ENCODE assay signal across 21 cellular contexts in genomic region chr6:111469543-111469942, GRCh38. TPM values are rescaled to one million over a fixed set of nuclear protein-coding genes. Genes with fewer than 3 reads are reported as not detected.
DNase-seq lines count a peak whose midpoint lies in the region; ATAC-seq, FAIRE-seq and TF ChIP-seq lines count a peak whose summit lies in the region.
"Had no signal": no experiment of that assay in that cellular context is flagged by ENCODE, and none has a peak within 500 bp of the region (broad histone marks: within the 10 kb centered on the region; RNA-seq: fewer than 3 reads in every experiment).

No MANE protein-coding gene starts in this region.

- TF ChIP-seq CTCF in GM12878 (IDR thresholded peaks at IDR 0.05 in 2 of 3, conservative IDR thresholded peaks at IDR 0.05 in 1 of 3; ENCODE audit: control insufficient read depth in 2 of 3, extremely low read depth in 1 of 3, insufficient read depth in 1 of 3, low read depth in 3 of 3, low read length in 3 of 3): no peak
- no peak for TF ChIP-seq CTCF in smooth muscle cell (IDR thresholded peaks at IDR 0.05; ENCODE audit: borderline replicate concordance, insufficient read depth, poor library complexity, severe bottlenecking)

- H2AFZ ChIP-seq in GM12878 (ENCODE audit: control insufficient read depth, low read depth, low read length): no peak overlapping the region
- no peak overlapping the region for H2AFZ ChIP-seq in smooth muscle cell (ENCODE audit: low read depth)

- H3K9ac ChIP-seq in GM12878 (ENCODE audit: control insufficient read depth, insufficient read depth, low read length) (no peak overlapping the region), smooth muscle cell (ENCODE audit: low read depth) (no peak overlapping the region)
- H3K9ac ChIP-seq: BLaER1, KMS-11 had no signal

- TF ChIP-seq POLR2A in GM12878 (IDR thresholded peaks at IDR 0.05; ENCODE audit: low read depth, low read length): no peak

- H3K9me3 ChIP-seq in GM12878 (replicated peaks; ENCODE audit: control insufficient read depth, insufficient read depth, low read length) (no peaks in the 10 kb centered on the region), smooth muscle cell (replicated peaks; ENCODE audit: low read depth) (no peaks in the 10 kb centered on the region)
- H3K9me3 ChIP-seq: BLaER1, upper lobe of right lung had no signal

- CTCF ChIA-PET in GM12878 (lab: Yijun Ruan, JAX): interaction anchor here (0.9 kb wide), 1 partner anchor 12 kb away, joined by 3 read pairs; no protein-coding TSS in a partner anchor

- DNase-seq in NCI-H1105 (lab: John Stamatoyannopoulos, UW): peak; percentile 47
- no peak for DNase-seq in NCI-H1105 treated with DMSO at 0.1 percent for 48 hours (lab: John Stamatoyannopoulos, UW)
- DNase-seq in GM12878 (ENCODE audit: low read depth, low spot score): no peak
- DNase-seq in left colon: no peak
- DNase-seq in smooth muscle cell (lab: John Stamatoyannopoulos, UW; ENCODE audit: unreplicated experiment): no peak
- DNase-seq in NCI-H2171 treated with DMSO at 0.1 percent for 48 hours (lab: John Stamatoyannopoulos, UW): no peak
- no peak for DNase-seq in activated naive CD4-positive, alpha-beta T cell treated with anti-CD3 and anti-CD28 coated beads, Interleukin-2, amount 50 U/mL, for 72 hours (ENCODE audit: low spot score in 2 of 2)
- DNase-seq in stimulated activated naive CD4-positive, alpha-beta T cell treated with Interleukin-2 at 50 U/mL for 16 hours (lab: John Stamatoyannopoulos, UW): no peak
- DNase-seq: activated CD4-positive, alpha-beta T cell treated with anti-CD3 and anti-CD28 coated beads for 1 hour; activated gamma-delta T cell treated with Interleukin-2 at 50 U/mL for 16 hours; natural killer cell; NCI-H1092; stimulated activated CD4-positive, alpha-beta T cell treated with anti-CD3 and anti-CD28 coated beads, Interleukin-12 subunit alpha, Interleukin-12 subunit beta, amount 100 ng/mL, for 4 hours; T1000; upper lobe of right lung had no signal

- H3K4me2 ChIP-seq in GM12878 (ENCODE audit: control insufficient read depth, insufficient read depth) (no peak overlapping the region), smooth muscle cell (no peak overlapping the region)
- H3K4me2 ChIP-seq: KMS-11 had no signal

- no peak for TF ChIP-seq EP300 in GM12878 (IDR thresholded peaks at IDR 0.05; ENCODE audit: borderline replicate concordance in 1 of 2, control insufficient read depth in 1 of 2, low read depth in 2 of 2, low read length in 2 of 2)

- intact Hi-C loops in GM12878 (cut with micrococcal nuclease; ENCODE audit: unreplicated experiment) (no loop called here), left colon (cut with DNase I, micrococcal nuclease) (no loop called here)

- H3K27ac ChIP-seq in GM12878 (ENCODE audit: control insufficient read depth, insufficient read depth) (no peak overlapping the region), smooth muscle cell (ENCODE audit: low read depth) (peak overlapping the region; percentile 47)
- H3K27ac ChIP-seq: 22Rv1, BLaER1, KMS-11 had no signal

- H3K36me3 Mint-ChIP-seq in activated naive CD4-positive, alpha-beta T cell treated with anti-CD3 and anti-CD28 coated beads, Interleukin-2, amount 50 U/mL, for 72 hours: no peaks in the 10 kb centered on the region
- H3K36me3 Mint-ChIP-seq: natural killer cell had no signal

- no peak for TF ChIP-seq RAD21 in GM12878 (IDR thresholded peaks at IDR 0.05; ENCODE audit: insufficient read depth, low read depth, low read length)

- no peak for ATAC-seq in GM12878
- peak; percentile 57 for ATAC-seq in left colon
- ATAC-seq in activated naive CD4-positive, alpha-beta T cell treated with anti-CD3 and anti-CD28 coated beads, Interleukin-2, amount 50 U/mL, for 72 hours: no peak
- ATAC-seq: natural killer cell; stimulated activated memory B cell treated with anti-CD40 and anti-IgM and Interleukin-4, amounts not matched to agents 10 μg/mL and 1 μg/mL and 100 μg/mL, for 72 hours; upper lobe of right lung had no signal

- BruUV-seq in GM12878 (replicated peaks; lab: Mats Ljungman, UMichigan): TSS peak; percentile 14

- RAD21 ChIA-PET in GM12878 (lab: Charles Lee; ENCODE audit: unreplicated experiment): interaction anchor here (1.5 to 1.6 kb wide), 2 partner anchors 9 to 211 kb away, joined by 3 to 5 read pairs; a partner anchor contains a TSS

- in situ Hi-C loops in GM12878 (cut with MboI): no loop called here

- H4K20me1 ChIP-seq in GM12878 (ENCODE audit: control insufficient read depth, insufficient read depth) (no peaks in the 10 kb centered on the region), smooth muscle cell (ENCODE audit: low read depth) (peaks cover 38% of the 10 kb centered on the region)

- no peak for FAIRE-seq in GM12878 (lab: Jason Lieb, UNC)
- FAIRE-seq: colon, frontal cortex had no signal

- WGBS in GM12878 (ENCODE audit: insufficient coverage, insufficient replicate concordance, low lambda C conversion rate, missing lambda C conversion rate): 99% methylated on average over 5 of the region's 5 CpGs
- WGBS in smooth muscle cell (ENCODE audit: low lambda C conversion rate): 82% methylated on average over 5 of the region's 5 CpGs

- H3K27ac Mint-ChIP-seq in activated naive CD4-positive, alpha-beta T cell treated with anti-CD3 and anti-CD28 coated beads, Interleukin-2, amount 50 U/mL, for 72 hours: no peak overlapping the region
- H3K27ac Mint-ChIP-seq: natural killer cell; stimulated activated memory B cell treated with anti-CD40 and anti-IgM and Interleukin-4, amounts not matched to agents 10 μg/mL and 1 μg/mL and 100 μg/mL, for 72 hours had no signal

- H3K79me2 ChIP-seq in GM12878 (ENCODE audit: control insufficient read depth, insufficient read depth, low read length) (peaks cover 44% of the 10 kb centered on the region), smooth muscle cell (ENCODE audit: low read depth) (peaks cover 33% of the 10 kb centered on the region)

- H3K4me3 ChIP-seq in GM12878: no peak overlapping the region
- no peak overlapping the region for H3K4me3 ChIP-seq in smooth muscle cell
- H3K4me3 ChIP-seq: BLaER1, upper lobe of right lung had no signal

- H3F3A ChIP-seq in smooth muscle cell (ENCODE audit: low read depth): no peaks in the 10 kb centered on the region

- H3K4me1 ChIP-seq in GM12878 (ENCODE audit: control insufficient read depth, insufficient read depth, low read length) (no peaks in the 10 kb centered on the region), smooth muscle cell (ENCODE audit: low read depth) (no peaks in the 10 kb centered on the region)

- no peaks in the 10 kb centered on the region for H3K9me3 Mint-ChIP-seq in activated naive CD4-positive, alpha-beta T cell treated with anti-CD3 and anti-CD28 coated beads, Interleukin-2, amount 50 U/mL, for 72 hours
- H3K9me3 Mint-ChIP-seq: natural killer cell; stimulated activated memory B cell treated with anti-CD40 and anti-IgM and Interleukin-4, amounts not matched to agents 10 μg/mL and 1 μg/mL and 100 μg/mL, for 72 hours had no signal

- no peaks in the 10 kb centered on the region for H3K27me3 ChIP-seq in GM12878 (replicated peaks in 1 of 2; ENCODE audit: control insufficient read depth in 2 of 2, insufficient read depth in 2 of 2, low read length in 1 of 2)
- no peaks in the 10 kb centered on the region for H3K27me3 ChIP-seq in smooth muscle cell (ENCODE audit: low read depth)
- H3K27me3 ChIP-seq: BLaER1, upper lobe of right lung had no signal

- SMC1A ChIA-PET in GM12878 (lab: Charles Lee; ENCODE audit: uncharacterized antibody, unreplicated experiment): interaction anchor here (1.9 kb wide), 1 partner anchor 9 kb away, joined by 5 read pairs; no protein-coding TSS in a partner anchor

- POLR2A ChIA-PET in GM12878 (lab: Charles Lee): no interaction called here

- H3K36me3 ChIP-seq in GM12878 (ENCODE audit: control insufficient read depth in 2 of 2, insufficient read depth in 2 of 2, low read length in 1 of 2) (peaks cover 0 to 5% of the 10 kb centered on the region in 2 experiments; a peak in 3 of 4 replicates), smooth muscle cell (ENCODE audit: low read depth) (no peaks in the 10 kb centered on the region)

TF ChIP-seq in GM12878, 131 proteins besides CTCF, POLR2A, EP300 and RAD21 (continues in another document):
- TF ChIP-seq ZNF24 (IDR thresholded peaks at IDR 0.05) (no peak), TBL1XR1 (IDR thresholded peaks at IDR 0.05; ENCODE audit: low read depth, low read length) (no peak), USF1 (IDR thresholded peaks at IDR 0.05; ENCODE audit: borderline replicate concordance, extremely low read length, insufficient read depth, low read depth, low read length) (no peak), CBX5 (IDR thresholded peaks at IDR 0.05; ENCODE audit: low read depth) (no peak), BACH1 (IDR thresholded peaks at IDR 0.05; ENCODE audit: borderline replicate concordance) (no peak), SRF (IDR thresholded peaks at IDR 0.05; ENCODE audit: low read depth in 2 of 2, low read length in 2 of 2) (no peak), ASH2L (IDR thresholded peaks at IDR 0.05; ENCODE audit: borderline replicate concordance, low read depth) (no peak)

RNA-seq across cellular contexts. Expression of gene REV3L, which starts 13.5 kb away (rescaled TPM):
- total RNA-seq in GM12878 (2013; cell fraction: nucleolus; rRNA removed): 133 and 149 TPM in 2 replicates
- 24.9 and 32.5 TPM in 2 replicates for total RNA-seq in GM12878 (2014; rRNA removed)
- 29.3 and 30.1 TPM in 2 replicates for total RNA-seq in GM12878 (2014; rRNA removed; fragmentation: Illumina TruSeq; extraction: Trizol)
- total RNA-seq in GM12878 (2021): 18.9 and 20.4 TPM in 2 replicates
- polyA plus RNA-seq in GM12878 (2011; ENCODE audit: low read depth): 6.9 TPM
- polyA plus RNA-seq in GM12878 (2011; rRNA removed): 33.6 and 46.9 TPM in 2 replicates
- polyA plus RNA-seq in GM12878 (2011; cell fraction: cytosol; rRNA removed): 12.9 and 13.8 TPM in 2 replicates
- polyA plus RNA-seq in GM12878 (2011; cell fraction: nucleus; rRNA removed): 24.7 and 30.4 TPM in 2 replicates
- 8.3 and 11.5 TPM in 2 replicates for polyA plus RNA-seq in GM12878 (2012)
- 22.2 and 24.2 TPM in 2 replicates for polyA plus RNA-seq in GM12878 (2014; fragmentation: Illumina TruSeq; extraction: Trizol)
- polyA plus RNA-seq in GM12878 (2014; fragmentation: Nextera tagmentation; extraction: Ambion mirVana): 1 to 10 TPM; 7.6 to 8.6 TPM
- 13.6 and 17.9 TPM in 2 replicates for polyA plus RNA-seq in GM12878 (2014; rRNA removed)
- 10 to 100 TPM; 20.9 to 22.5 TPM for polyA plus RNA-seq in GM12878 (2016; fragmentation: Nextera tagmentation; extraction: Ambion mirVana)
- polyA minus RNA-seq in GM12878 (2011; rRNA and poly(A)+ RNA removed): 43.9 and 57.9 TPM in 2 replicates
- 21.4 and 26.6 TPM in 2 replicates for polyA minus RNA-seq in GM12878 (2011; cell fraction: cytosol; rRNA and poly(A)+ RNA removed)
- 42.3 and 68.2 TPM in 2 replicates for polyA minus RNA-seq in GM12878 (2011; cell fraction: nucleus; rRNA and poly(A)+ RNA removed)
- total RNA-seq in left colon: 10 to 100 TPM; 13.9 to 21.4 TPM
- 19.2 and 19.8 TPM in 2 replicates for total RNA-seq in smooth muscle cell
- 6.9 and 9.8 TPM in 2 replicates for polyA plus RNA-seq in smooth muscle cell
- total RNA-seq in activated naive CD4-positive, alpha-beta T cell treated with anti-CD3 and anti-CD28 coated beads, Interleukin-2, amount 50 U/mL, for 72 hours: 10 to 100 TPM; 18.3 to 27.0 TPM
